Comparison of ENCODE assay signal across 8 cellular contexts in the genomic region with DNA sequence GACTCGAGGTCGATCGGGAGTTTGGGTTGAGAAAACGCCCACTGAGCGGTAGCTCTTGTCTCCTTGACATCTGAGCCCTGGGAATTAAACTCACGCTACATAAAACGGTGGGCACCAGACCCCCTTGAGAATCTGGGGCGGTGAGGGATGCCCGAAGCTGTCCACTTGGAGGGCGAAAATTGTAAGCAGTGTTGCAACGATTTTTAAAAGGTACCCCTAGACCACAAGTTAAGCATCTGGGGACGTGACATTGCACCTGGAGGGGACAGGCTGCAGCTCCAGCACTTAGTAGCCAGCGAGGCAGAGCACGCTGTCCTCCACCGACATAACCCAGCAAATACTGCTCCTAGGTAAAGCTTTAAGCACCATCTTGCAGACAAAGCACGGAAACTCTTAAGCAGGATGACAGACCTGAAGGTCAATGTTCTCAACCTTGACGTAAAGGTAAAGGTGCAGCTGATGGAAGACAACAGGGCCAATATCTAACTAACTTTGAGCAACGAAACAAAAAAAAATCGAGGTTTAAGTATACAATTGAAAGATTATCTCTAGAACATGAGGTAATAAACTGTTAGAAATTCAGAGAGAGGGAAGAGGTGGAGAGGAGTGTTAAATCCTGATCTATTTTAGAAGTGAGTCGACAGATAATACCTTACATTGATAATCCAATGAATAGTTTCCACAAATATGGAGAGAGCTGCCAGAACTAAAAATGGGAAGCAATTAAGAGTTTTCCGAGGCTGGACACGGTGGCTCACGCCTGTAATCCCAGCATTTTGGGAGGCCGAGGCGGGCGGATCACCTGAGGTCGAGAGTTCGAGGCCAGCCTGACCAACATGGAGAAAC. TPM values are rescaled to one million over a fixed set of nuclear protein-coding genes. Genes with fewer than 3 reads are reported as not detected.
DNase-seq lines count a peak whose midpoint lies in the region; TF ChIP-seq lines count a peak whose summit lies in the region.

No MANE protein-coding gene starts in this region.

- no peaks in the 10 kb centered on the region for H3K27me3 ChIP-seq in right atrium auricular region

- no peaks in the 10 kb centered on the region for H3K9me3 Mint-ChIP-seq in T-helper 1 cell treated with Interleukin-12 subunit alpha and Interleukin-12 subunit beta and Interleukin-4 antibody, amounts not matched to agents 30 μg/mL and 1 μg/mL, for 36 hours

- H3K4me1 Mint-ChIP-seq in T-helper 1 cell treated with Interleukin-12 subunit alpha and Interleukin-12 subunit beta and Interleukin-4 antibody, amounts not matched to agents 30 μg/mL and 1 μg/mL, for 36 hours (ENCODE audit: low read depth), result peaks cover 33% of the 10 kb centered on the region

- H3K27me3 Mint-ChIP-seq in T-helper 1 cell treated with Interleukin-12 subunit alpha and Interleukin-12 subunit beta and Interleukin-4 antibody, amounts not matched to agents 30 μg/mL and 1 μg/mL, for 36 hours (ENCODE audit: low read depth), result no peaks in the 10 kb centered on the region

- peak overlapping the region; percentile 97 for H3K4me3 Mint-ChIP-seq in T-helper 1 cell treated with Interleukin-12 subunit alpha and Interleukin-12 subunit beta and Interleukin-4 antibody, amounts not matched to agents 30 μg/mL and 1 μg/mL, for 36 hours

- H3K36me3 Mint-ChIP-seq in T-helper 1 cell treated with Interleukin-12 subunit alpha and Interleukin-12 subunit beta and Interleukin-4 antibody, amounts not matched to agents 30 μg/mL and 1 μg/mL, for 36 hours (ENCODE audit: low read depth), result peaks cover 20% of the 10 kb centered on the region

- peaks cover 0 to 35% of the 10 kb centered on the region in 2 donors for H3K4me1 ChIP-seq in right atrium auricular region

- H3K4me3 ChIP-seq in right atrium auricular region (peak overlapping the region; percentile 72 to 96), skin epidermis (peak overlapping the region; percentile 63 to 95 (median 72))

- no peak for TF ChIP-seq CTCF in VCaP (conservative IDR thresholded peaks at IDR 0.05)
- no peak for TF ChIP-seq CTCF in right atrium auricular region (IDR thresholded peaks at IDR 0.05)

- peak overlapping the region; percentile 26 for H3K27ac Mint-ChIP-seq in T-helper 1 cell treated with Interleukin-12 subunit alpha and Interleukin-12 subunit beta and Interleukin-4 antibody, amounts not matched to agents 30 μg/mL and 1 μg/mL, for 36 hours

- H3K9me3 ChIP-seq in right atrium auricular region, result no peaks in the 10 kb centered on the region

- no peaks in the 10 kb centered on the region for H3K36me3 ChIP-seq in right atrium auricular region

- DNase-seq in T-helper 1 cell (no peak), right atrium auricular region (ENCODE audit: low spot score) (no peak), NCI-H1930 (lab: John Stamatoyannopoulos, UW) (no peak), NCI-H1105 (lab: John Stamatoyannopoulos, UW) (no peak)
- no peak for DNase-seq in activated CD4-positive, alpha-beta T cell treated with anti-CD3 and anti-CD28 coated beads, Interleukin-2, amount 50 U/mL, for 1 hour

- H3K27ac ChIP-seq in VCaP (peak overlapping the region; percentile 77), right atrium auricular region (peak overlapping the region; percentile 72 to 85), skin epidermis (peak overlapping the region in 19 of 21 experiments; percentile 39 to 90 (median 76))

RNA-seq across cellular contexts. Expression of gene CDR2, which starts 0.9 kb away (rescaled TPM):
- 10 to 100 TPM in 1 of 2 donors, 1 to 10 TPM in 1; 7.2 to 16.1 TPM for total RNA-seq in right atrium auricular region
